ENCODE assay signal across 13 cellular contexts in genomic region chr7:6252310-6252709, GRCh38. TPM values are rescaled to one million over a fixed set of nuclear protein-coding genes. Genes with fewer than 3 reads are reported as not detected.
DNase-seq lines count a peak whose midpoint lies in the region; ATAC-seq and TF ChIP-seq lines count a peak whose summit lies in the region.
"Had no signal": no experiment of that assay in that cellular context is flagged by ENCODE, and none has a peak within 500 bp of the region (broad histone marks: within the 10 kb centered on the region; RNA-seq: fewer than 3 reads in every experiment).

No MANE protein-coding gene starts in this region.

- H3K9me3 ChIP-seq in HEK293 (ENCODE audit: control insufficient read depth, insufficient read depth, low read depth, low read length) (no peaks in the 10 kb centered on the region), smooth muscle cell (replicated peaks; ENCODE audit: low read depth) (no peaks in the 10 kb centered on the region)
- H3K9me3 ChIP-seq: colonic mucosa had no signal

- TF ChIP-seq POLR2A in erythroblast (IDR thresholded peaks at IDR 0.05; ENCODE audit: low read length): no peak

- ATAC-seq in foreskin keratinocyte: peak; percentile 1
- ATAC-seq in GM18873 (IDR thresholded peaks at IDR 0.05; ENCODE audit: low FRiP score, unreplicated experiment): no peak
- ATAC-seq: activated CD8-positive, alpha-beta T cell treated with anti-CD3 and anti-CD28 coated beads for 36 hours; K562 had no signal

- CTCF ChIA-PET in HEK293 (lab: Yijun Ruan, JAX): no interaction called here

- H3K9ac ChIP-seq in smooth muscle cell (ENCODE audit: low read depth): peak overlapping the region; percentile 81

- POLR2A ChIA-PET in HEK293 (lab: Yijun Ruan, JAX): no interaction called here

- H3K27ac ChIP-seq in HEK293 (ENCODE audit: extremely low read depth, low read depth, low read length) (no peak overlapping the region), foreskin keratinocyte (peak overlapping the region; percentile 28), smooth muscle cell (ENCODE audit: low read depth) (peak overlapping the region; percentile 91)
- H3K27ac ChIP-seq: colonic mucosa had no signal

- DNase-seq in foreskin keratinocyte (peak; percentile 85 to 86), smooth muscle cell (lab: John Stamatoyannopoulos, UW; ENCODE audit: unreplicated experiment) (no peak), erythroblast (lab: John Stamatoyannopoulos, UW) (no peak), COLO668 (lab: John Stamatoyannopoulos, UW; ENCODE audit: unreplicated experiment) (no peak), NCI-H2081 (lab: John Stamatoyannopoulos, UW) (no peak)
- DNase-seq: activated CD8-positive, alpha-beta T cell treated with anti-CD3 and anti-CD28 coated beads for 36 hours; colonic mucosa; NCI-H1930 had no signal

- peaks cover 34% of the 10 kb centered on the region for H3K79me2 ChIP-seq in smooth muscle cell (ENCODE audit: low read depth)

- H3K27me3 ChIP-seq in foreskin keratinocyte (no peaks in the 10 kb centered on the region), smooth muscle cell (ENCODE audit: low read depth) (no peaks in the 10 kb centered on the region)
- H3K27me3 ChIP-seq: colonic mucosa had no signal

- H3K36me3 ChIP-seq in HEK293 (ENCODE audit: control insufficient read depth in 2 of 2, insufficient read depth in 1 of 2, low read length in 2 of 2): no peaks in the 10 kb centered on the region
- H3K36me3 ChIP-seq in smooth muscle cell (ENCODE audit: low read depth): no peaks in the 10 kb centered on the region
- H3K36me3 ChIP-seq: colonic mucosa had no signal

- H3K4me1 ChIP-seq in HEK293 (ENCODE audit: control insufficient read depth, insufficient read depth, low read length): peaks cover 8% of the 10 kb centered on the region; the same call in 1 of the 2 replicates
- peaks cover 43% of the 10 kb centered on the region for H3K4me1 ChIP-seq in foreskin keratinocyte
- H3K4me1 ChIP-seq in smooth muscle cell (ENCODE audit: low read depth): peaks cover 32% of the 10 kb centered on the region
- H3K4me1 ChIP-seq: colonic mucosa had no signal

- WGBS in smooth muscle cell (ENCODE audit: low lambda C conversion rate): 34% methylated on average over 5 of the region's 5 CpGs

- no peak overlapping the region for H2AFZ ChIP-seq in smooth muscle cell (ENCODE audit: low read depth)

- H3K4me3 ChIP-seq in HEK293 (ENCODE audit: low read depth, low read length) (no peak overlapping the region), WI38 (ENCODE audit: low read depth, low read length) (peak overlapping the region; percentile 17), smooth muscle cell (no peak overlapping the region)
- H3K4me3 ChIP-seq: colonic mucosa, K562, lung had no signal

- H3F3A ChIP-seq in smooth muscle cell (ENCODE audit: low read depth): peaks cover 23% of the 10 kb centered on the region

- H3K4me2 ChIP-seq in smooth muscle cell: peak overlapping the region; percentile 65

- no peak for TF ChIP-seq CTCF in HEK293 (tag by site-specific recombination; IDR thresholded peaks at IDR 0.05)
- no peak for TF ChIP-seq CTCF in WI38 (IDR thresholded peaks at IDR 0.05; ENCODE audit: low read depth, low read length)
- no peak for TF ChIP-seq CTCF in foreskin keratinocyte (conservative IDR thresholded peaks at IDR 0.05)
- no peak for TF ChIP-seq CTCF in smooth muscle cell (IDR thresholded peaks at IDR 0.05; ENCODE audit: borderline replicate concordance, insufficient read depth, poor library complexity, severe bottlenecking)

- peaks cover 10% of the 10 kb centered on the region for H4K20me1 ChIP-seq in smooth muscle cell (ENCODE audit: low read depth)

TF ChIP-seq in HEK293, 187 proteins besides CTCF, POLR2A, EP300 and RAD21:
- TF ChIP-seq ZNF148 (tag by site-specific recombination; IDR thresholded peaks at IDR 0.05; ENCODE audit: borderline replicate concordance): no peak
- TF ChIP-seq SCRT2 (tag by site-specific recombination; IDR thresholded peaks at IDR 0.05): peak; percentile 47
- TF ChIP-seq ZNF350 (tag by site-specific recombination; IDR thresholded peaks at IDR 0.05): no peak

RNA-seq across cellular contexts. Expression of gene CYTH3, which starts 20.1 kb away (rescaled TPM):
- total RNA-seq in foreskin keratinocyte (35.7 and 38.0 TPM in 2 replicates), smooth muscle cell (7.6 and 18.4 TPM in 2 replicates)
- polyA plus RNA-seq in foreskin keratinocyte (16.2 and 19.7 TPM in 2 replicates), smooth muscle cell (11.4 and 12.3 TPM in 2 replicates)

Comparison
In these comparisons a context has a peak if more than half of its experiments do, and no peak if none do; other contexts are left out.
1. DNase-seq: peak in foreskin keratinocyte (2 of 2); none in smooth muscle cell (single experiment), erythroblast (0 of 2), COLO668 (single experiment) and NCI-H2081 (0 of 2).